Comparison of ENCODE assay signal across 8 cellular contexts in genomic region chr4:123102897-123103489, GRCh38.
DNase-seq lines count a peak whose midpoint lies in the region; ATAC-seq and TF ChIP-seq lines count a peak whose summit lies in the region.

No MANE protein-coding gene starts in this region.

- H3K4me3 ChIP-seq in AG04450 (ENCODE audit: low read depth, low read length) (no peak overlapping the region), dorsolateral prefrontal cortex (no peak overlapping the region), mesenchymal stem cell (ENCODE audit: insufficient read depth in 1 of 2, low read depth in 1 of 2, low read length in 2 of 2) (no peak overlapping the region)

- H3K18ac ChIP-seq in mesenchymal stem cell (ENCODE audit: low read depth in 1 of 2, low read length in 2 of 2): no peak overlapping the region

- peak; percentile 74 for TF ChIP-seq CTCF in AG04450 (IDR thresholded peaks at IDR 0.05; ENCODE audit: low read depth, low read length)
- TF ChIP-seq CTCF in GM12873 (IDR thresholded peaks at IDR 0.05; ENCODE audit: insufficient read depth, low read depth, low read length, missing control alignments): peak; percentile 63
- peak; percentile 50 to 81 (median 72) for TF ChIP-seq CTCF in dorsolateral prefrontal cortex (IDR thresholded peaks at IDR 0.05 in 54 of 56, conservative IDR thresholded peaks at IDR 0.05 in 2 of 56; ENCODE audit: low read depth in 1 of 56, partially characterized antibody in 56 of 56)

- ATAC-seq in HG02798 (IDR thresholded peaks at IDR 0.05; ENCODE audit: poor library complexity, unreplicated experiment): peak; percentile 77

- no peak overlapping the region for H2AFZ ChIP-seq in mesenchymal stem cell (ENCODE audit: low read depth, low read length)

- H3K4me1 ChIP-seq in mesenchymal stem cell (ENCODE audit: control insufficient read depth, insufficient read depth, low read depth, low read length): peaks cover 1% of the 10 kb centered on the region

- CTCF ChIA-PET in AG04450 (lab: Charles Lee): interaction anchor here (0.6 to 3.4 kb wide), 33 partner anchors 8 to 1220 kb away, joined by 3 to 22 read pairs (median 4); no protein-coding TSS in a partner anchor

- no peak overlapping the region for H3K23ac ChIP-seq in mesenchymal stem cell (ENCODE audit: low read length in 2 of 2)

- H3K9ac ChIP-seq in mesenchymal stem cell (ENCODE audit: low read length): no peak overlapping the region

- intact Hi-C loops in dorsolateral prefrontal cortex (cut with DNase I): loop anchor here in 1 of 2 donors (10.0 kb wide), 1 partner anchor 1162 kb away; no protein-coding TSS in a partner anchor
- intact Hi-C loops in posterior cingulate gyrus (cut with DNase I): loop anchor here (10.0 kb wide), 1 partner anchor 552 kb away; no protein-coding TSS in a partner anchor

- no peak overlapping the region for H2BK12ac ChIP-seq in mesenchymal stem cell (ENCODE audit: low read length in 2 of 2)

- no peak overlapping the region for H3K4me2 ChIP-seq in mesenchymal stem cell (ENCODE audit: low read length, poor library complexity, severe bottlenecking)

- H2BK15ac ChIP-seq in mesenchymal stem cell (ENCODE audit: low read depth, poor library complexity, severe bottlenecking): no peak overlapping the region

- H3K27ac ChIP-seq in AG04450 (ENCODE audit: low read depth, low read length) (no peak overlapping the region), dorsolateral prefrontal cortex (no peak overlapping the region), mesenchymal stem cell (ENCODE audit: low read length, poor library complexity, severe bottlenecking) (no peak overlapping the region)

- no peak overlapping the region for H4K8ac ChIP-seq in mesenchymal stem cell (ENCODE audit: low read length)

- no peak overlapping the region for H2AK5ac ChIP-seq in mesenchymal stem cell (ENCODE audit: low read length, severe bottlenecking)

- no peak for DNase-seq in AG04450 (ENCODE audit: low read depth, low spot score)
- DNase-seq in NCI-H748 (lab: John Stamatoyannopoulos, UW; ENCODE audit: unreplicated experiment): peak; percentile 32
- DNase-seq in dorsolateral prefrontal cortex: no peak
- peak; percentile 75 for DNase-seq in mesenchymal stem cell
- no peak for DNase-seq in NCI-H774 (lab: John Stamatoyannopoulos, UW)
- DNase-seq in posterior cingulate gyrus: no peak

- H4K91ac ChIP-seq in mesenchymal stem cell (ENCODE audit: low read length): no peak overlapping the region

- no peak overlapping the region for H2BK5ac ChIP-seq in mesenchymal stem cell (ENCODE audit: low read depth, low read length, poor library complexity, severe bottlenecking)

- no peak overlapping the region for H2BK120ac ChIP-seq in mesenchymal stem cell (ENCODE audit: low read depth, low read length)

- H3K4ac ChIP-seq in mesenchymal stem cell (ENCODE audit: low read depth in 1 of 2, low read length in 2 of 2): no peak overlapping the region

- peaks cover 13% of the 10 kb centered on the region for H3K9me3 ChIP-seq in AG04450 (ENCODE audit: control insufficient read depth, insufficient read depth, low read length)
- no peaks in the 10 kb centered on the region for H3K9me3 ChIP-seq in mesenchymal stem cell (ENCODE audit: control insufficient read depth, low read length)

- peaks cover 5% of the 10 kb centered on the region for H3K79me1 ChIP-seq in mesenchymal stem cell (replicated peaks; ENCODE audit: low read length, poor library complexity, severe bottlenecking)

- POLR2A ChIA-PET in AG04450 (lab: Yijun Ruan, JAX): interaction anchor here (0.6 kb wide), 1 partner anchor 707 kb away, joined by 3 read pairs; no protein-coding TSS in a partner anchor

- H3K27me3 ChIP-seq in AG04450 (ENCODE audit: control insufficient read depth, insufficient read depth, low read length): no peaks in the 10 kb centered on the region
- H3K27me3 ChIP-seq in dorsolateral prefrontal cortex: no peaks in the 10 kb centered on the region
- no peaks in the 10 kb centered on the region for H3K27me3 ChIP-seq in mesenchymal stem cell (ENCODE audit: control insufficient read depth in 1 of 2, insufficient read depth in 1 of 2, low read length in 2 of 2)

- H3K36me3 ChIP-seq in mesenchymal stem cell (ENCODE audit: control insufficient read depth in 1 of 2, insufficient read depth in 2 of 2, low read depth in 1 of 2, low read length in 2 of 2): peaks cover 0 to 14% of the 10 kb centered on the region in 2 experiments

- WGBS in mesenchymal stem cell: 44% methylated on average over 2 of the region's 3 CpGs

- H3K14ac ChIP-seq in mesenchymal stem cell (ENCODE audit: low read length in 2 of 2): no peak overlapping the region

Comparison
In these comparisons a context has a peak if more than half of its experiments do, and no peak if none do; other contexts are left out.
1. DNase-seq: peak in NCI-H748 (single experiment) and mesenchymal stem cell (single experiment); none in AG04450 (single experiment), dorsolateral prefrontal cortex (0 of 10), NCI-H774 (single experiment) and posterior cingulate gyrus (0 of 10).
2. Peak in every context shown above with its lines, with median percentiles within 50 percentile points of each other: CTCF ChIP-seq.